In genomic region chr2:29115797-29116781, GRCh38 we compare ENCODE assay signal across 1 cellular context.
A peak's percentile ranks its signal among the peaks of the same experiment; 100 is the strongest.
TF ChIP-seq lines count a peak whose summit lies in the region.

No MANE protein-coding gene starts in this region.

TF ChIP-seq in HepG2, 621 proteins besides CTCF, POLR2A, EP300 and RAD21 (continued from another document):
- TF ChIP-seq ZBTB43 (CRISPR knock-in tag; conservative IDR thresholded peaks at IDR 0.05) (no peak), ATF4 (CRISPR knock-in tag; IDR thresholded peaks at IDR 0.05) (0 out of 4 replicates have a peak, but pooled peaks of 1 of the 2 experiments have one; percentile 19), CREBL2 (CRISPR knock-in tag; IDR thresholded peaks at IDR 0.05; ENCODE audit: borderline replicate concordance) (no peak), ZNF609 (CRISPR knock-in tag; IDR thresholded peaks at IDR 0.05; ENCODE audit: borderline replicate concordance) (no peak), ZNF33A (CRISPR knock-in tag; IDR thresholded peaks at IDR 0.05; ENCODE audit: borderline replicate concordance) (no peak), ZNF589 (CRISPR knock-in tag; conservative IDR thresholded peaks at IDR 0.05) (no peak), RAD51 (IDR thresholded peaks at IDR 0.05; ENCODE audit: borderline replicate concordance) (peak; percentile 28; the same call in 1 of the 2 replicates), ZFP36L1 (CRISPR knock-in tag; IDR thresholded peaks at IDR 0.05) (no peak), BORCS8-MEF2B (CRISPR knock-in tag; IDR thresholded peaks at IDR 0.05) (no peak), SNAPC4 (CRISPR knock-in tag; IDR thresholded peaks at IDR 0.05) (no peak), FOXP4 (CRISPR knock-in tag; IDR thresholded peaks at IDR 0.05) (no peak), TOE1 (CRISPR knock-in tag; IDR thresholded peaks at IDR 0.05) (no peak), TGIF2 (CRISPR knock-in tag; IDR thresholded peaks at IDR 0.05) (no peak), ARNT2 (CRISPR knock-in tag; IDR thresholded peaks at IDR 0.05; ENCODE audit: low read depth) (no peak)
